8 cellular contexts compared by ENCODE assay signal in genomic region chr18:21600526-21601410, GRCh38. TPM values are rescaled to one million over a fixed set of nuclear protein-coding genes. Genes with fewer than 3 reads are reported as not detected.
DNase-seq lines count a peak whose midpoint lies in the region; ATAC-seq and TF ChIP-seq lines count a peak whose summit lies in the region.

A gene with protein sequence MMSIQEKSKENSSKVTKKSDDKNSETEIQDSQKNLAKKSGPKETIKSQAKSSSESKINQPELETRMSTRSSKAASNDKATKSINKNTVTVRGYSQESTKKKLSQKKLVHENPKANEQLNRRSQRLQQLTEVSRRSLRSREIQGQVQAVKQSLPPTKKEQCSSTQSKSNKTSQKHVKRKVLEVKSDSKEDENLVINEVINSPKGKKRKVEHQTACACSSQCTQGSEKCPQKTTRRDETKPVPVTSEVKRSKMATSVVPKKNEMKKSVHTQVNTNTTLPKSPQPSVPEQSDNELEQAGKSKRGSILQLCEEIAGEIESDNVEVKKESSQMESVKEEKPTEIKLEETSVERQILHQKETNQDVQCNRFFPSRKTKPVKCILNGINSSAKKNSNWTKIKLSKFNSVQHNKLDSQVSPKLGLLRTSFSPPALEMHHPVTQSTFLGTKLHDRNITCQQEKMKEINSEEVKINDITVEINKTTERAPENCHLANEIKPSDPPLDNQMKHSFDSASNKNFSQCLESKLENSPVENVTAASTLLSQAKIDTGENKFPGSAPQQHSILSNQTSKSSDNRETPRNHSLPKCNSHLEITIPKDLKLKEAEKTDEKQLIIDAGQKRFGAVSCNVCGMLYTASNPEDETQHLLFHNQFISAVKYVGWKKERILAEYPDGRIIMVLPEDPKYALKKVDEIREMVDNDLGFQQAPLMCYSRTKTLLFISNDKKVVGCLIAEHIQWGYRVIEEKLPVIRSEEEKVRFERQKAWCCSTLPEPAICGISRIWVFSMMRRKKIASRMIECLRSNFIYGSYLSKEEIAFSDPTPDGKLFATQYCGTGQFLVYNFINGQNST (minus strand): TSS chr18:21600704. CDS start chr18:21574843, 25,861 bp downstream.

- H3K9me3 Mint-ChIP-seq in progenitor cell of endocrine pancreas (ENCODE audit: low read depth), result no peaks in the 10 kb centered on the region

- peaks cover 3% of the 10 kb centered on the region for H3K36me3 Mint-ChIP-seq in progenitor cell of endocrine pancreas (ENCODE audit: insufficient read depth)

- TF ChIP-seq CTCF in GM13976 (IDR thresholded peaks at IDR 0.05; ENCODE audit: borderline replicate concordance, control extremely low read depth, extremely low read depth, insufficient read depth, missing control alignments), result peak; percentile 94
- peak; percentile 99 for TF ChIP-seq CTCF in progenitor cell of endocrine pancreas (IDR thresholded peaks at IDR 0.05; ENCODE audit: unreplicated experiment)

- ATAC-seq in HG02870 (IDR thresholded peaks at IDR 0.05; ENCODE audit: unreplicated experiment) (peak; percentile 82), left cardiac atrium (peak; percentile 94 to 96)

- peak within 1 kb of the TSS; percentile 100 for H3K27ac Mint-ChIP-seq in progenitor cell of endocrine pancreas

- intact Hi-C loops in left cardiac atrium (cut with DNase I), result loop anchor here in 1 of 2 donors (10.0 kb wide), 1 partner anchor 104 kb away; the partner anchor contains the start of gene ABHD3

- H3K27me3 Mint-ChIP-seq in progenitor cell of endocrine pancreas, result no peaks in the 10 kb centered on the region

- peaks cover 10% of the 10 kb centered on the region for H3K4me1 Mint-ChIP-seq in progenitor cell of endocrine pancreas (ENCODE audit: low read depth)

- H3K4me3 Mint-ChIP-seq in progenitor cell of endocrine pancreas (ENCODE audit: low read depth), result peak within 1 kb of the TSS; percentile 96

- DNase-seq in GM13976 (ENCODE audit: low spot score), result peak; percentile 95
- peak; percentile 100 for DNase-seq in NCI-H146 (lab: John Stamatoyannopoulos, UW)
- DNase-seq in T-helper 1 cell, result peak; percentile 89 to 99 (median 91)
- peak; percentile 98 for DNase-seq in amniotic epithelial cell (ENCODE audit: low read depth)
- DNase-seq in left cardiac atrium, result peak; percentile 97
- peak; percentile 96 for DNase-seq in progenitor cell of endocrine pancreas (ENCODE audit: low spot score, unreplicated experiment)
- peak; percentile 96 for DNase-seq in ureter (ENCODE audit: low spot score)

- in situ Hi-C loops in GM13976 (cut with MboI; ENCODE audit: low sequenced_read_pairs, unreplicated experiment), result no loop called here

RNA-seq across cellular contexts. Expression of the gene that starts here (rescaled TPM):
- total RNA-seq in left cardiac atrium, result 10 to 100 TPM in 1 of 2 donors, 1 to 10 TPM in 1; 8.6 to 11.7 TPM
- total RNA-seq in progenitor cell of endocrine pancreas, result 20.0 and 22.8 TPM in 2 replicates
- total RNA-seq in ureter, result 22.0 TPM

Comparison
In these comparisons a context has a peak if more than half of its experiments do, and no peak if none do; other contexts are left out.
1. Peak in every context shown above with its lines: DNase-seq and ATAC-seq.